In genomic region chr11:35412285-35412684, GRCh38 we compare ENCODE assay signal across 9 cellular contexts. TPM values are rescaled to one million over a fixed set of nuclear protein-coding genes. Genes with fewer than 3 reads are reported as not detected.
A peak's percentile ranks its signal among the peaks of the same experiment; 100 is the strongest.
DNase-seq lines count a peak whose midpoint lies in the region; ATAC-seq and TF ChIP-seq lines count a peak whose summit lies in the region.
"Had no signal": no experiment of that assay in that cellular context is flagged by ENCODE, and none has a peak within 500 bp of the region (broad histone marks: within the 10 kb centered on the region; RNA-seq: fewer than 3 reads in every experiment).

No MANE protein-coding gene starts in this region.

- POLR2A ChIA-PET in IMR-90 (lab: Charles Lee; ENCODE audit: unreplicated experiment): no interaction called here

- no peaks in the 10 kb centered on the region for H3K4me1 ChIP-seq in DND-41 (ENCODE audit: insufficient read depth, low read length)
- no peaks in the 10 kb centered on the region for H3K4me1 ChIP-seq in IMR-90 (ENCODE audit: control insufficient read depth, insufficient read depth, low read length)
- H3K4me1 ChIP-seq in lower lobe of right lung: no peaks in the 10 kb centered on the region

- WGBS in IMR-90 (ENCODE audit: extremely low coverage in 2 of 2, insufficient read length in 1 of 2), 2 experiments: 60% methylated on average over 1 of the region's 2 CpGs; no CpG with 5 or more reads in 1 of the 2 experiments

- no peak overlapping the region for H3K56ac ChIP-seq in IMR-90 (ENCODE audit: extremely low read depth, insufficient read depth, low read length)

- H3K36me3 Mint-ChIP-seq in activated CD8-positive, alpha-beta memory T cell treated with anti-CD3 and anti-CD28 coated beads, Interleukin-2, amount 10 ng/mL, durations not matched to agents 7 days and 5 days: no peaks in the 10 kb centered on the region

- no peak overlapping the region for H3K18ac ChIP-seq in IMR-90 (ENCODE audit: low read depth, low read length)

- no TSS peak for BruUV-seq in IMR-90 (replicated peaks; lab: Mats Ljungman, UMichigan)

- H2BK120ac ChIP-seq in IMR-90 (ENCODE audit: low read depth, low read length): no peak overlapping the region

- TF ChIP-seq POLR2A in IMR-90 (IDR thresholded peaks at IDR 0.05; ENCODE audit: low read depth, low read length): no peak

- in situ Hi-C loops in IMR-90 (cut with MboI; ENCODE audit: low sequenced_read_pairs): loop anchor here (5.0 kb wide), 1 partner anchor 825 kb away; no protein-coding TSS in a partner anchor

- H2AFZ ChIP-seq in DND-41 (ENCODE audit: low read depth, low read length): no peak overlapping the region
- H2AFZ ChIP-seq in IMR-90 (replicated peaks; ENCODE audit: low read length, poor library complexity): no peak overlapping the region

- peaks cover 62% of the 10 kb centered on the region for H3K27me3 Mint-ChIP-seq in activated CD8-positive, alpha-beta memory T cell treated with anti-CD3 and anti-CD28 coated beads, Interleukin-2, amount 10 ng/mL, durations not matched to agents 7 days and 5 days

- no peak overlapping the region for H2BK20ac ChIP-seq in IMR-90 (ENCODE audit: low read depth, low read length)

- no peak overlapping the region for H3K14ac ChIP-seq in IMR-90 (replicated peaks; ENCODE audit: low read depth, low read length)

- DNase-seq in DND-41: no peak
- peak; percentile 25 for DNase-seq in IMR-90
- no peak for DNase-seq in WERI-Rb-1
- DNase-seq in lower lobe of right lung: no peak
- no peak for DNase-seq in NK-92 (lab: John Stamatoyannopoulos, UW; ENCODE audit: unreplicated experiment)
- DNase-seq in activated CD8-positive, alpha-beta memory T cell treated with anti-CD3 and anti-CD28 coated beads, Interleukin-2, amount 10 ng/mL, durations not matched to agents 7 days and 5 days: no peak
- DNase-seq: activated B cell treated with CpG ODN at 0.5 μM for 24 hours had no signal

- H4K5ac ChIP-seq in IMR-90 (ENCODE audit: low read depth, low read length): no peak overlapping the region

- no peaks in the 10 kb centered on the region for H3K4me1 Mint-ChIP-seq in activated CD8-positive, alpha-beta memory T cell treated with anti-CD3 and anti-CD28 coated beads, Interleukin-2, amount 10 ng/mL, durations not matched to agents 7 days and 5 days
- H3K4me1 Mint-ChIP-seq: activated B cell treated with CpG ODN at 0.5 μM for 24 hours had no signal

- no peaks in the 10 kb centered on the region for H3K9me3 ChIP-seq in DND-41 (ENCODE audit: insufficient read depth, low read length, severe bottlenecking)
- no peaks in the 10 kb centered on the region for H3K9me3 ChIP-seq in IMR-90 (ENCODE audit: control insufficient read depth, insufficient read depth, low read length)
- no peaks in the 10 kb centered on the region for H3K9me3 ChIP-seq in WERI-Rb-1 (ENCODE audit: severe bottlenecking)
- H3K9me3 ChIP-seq in lower lobe of right lung: no peaks in the 10 kb centered on the region

- no peaks in the 10 kb centered on the region for H3K36me3 ChIP-seq in DND-41 (ENCODE audit: insufficient read depth, low read length)
- H3K36me3 ChIP-seq in IMR-90 (ENCODE audit: control insufficient read depth, insufficient read depth, low read length): no peaks in the 10 kb centered on the region
- peaks cover 15% of the 10 kb centered on the region for H3K36me3 ChIP-seq in WERI-Rb-1
- no peaks in the 10 kb centered on the region for H3K36me3 ChIP-seq in lower lobe of right lung

- H3K9me3 Mint-ChIP-seq in activated CD8-positive, alpha-beta memory T cell treated with anti-CD3 and anti-CD28 coated beads, Interleukin-2, amount 10 ng/mL, durations not matched to agents 7 days and 5 days (ENCODE audit: low read depth): no peaks in the 10 kb centered on the region
- H3K9me3 Mint-ChIP-seq: activated B cell treated with CpG ODN at 0.5 μM for 24 hours had no signal

- H3K27ac Mint-ChIP-seq in activated CD8-positive, alpha-beta memory T cell treated with anti-CD3 and anti-CD28 coated beads, Interleukin-2, amount 10 ng/mL, durations not matched to agents 7 days and 5 days: no peak overlapping the region
- H3K27ac Mint-ChIP-seq: activated B cell treated with CpG ODN at 0.5 μM for 24 hours had no signal

- H3K9ac ChIP-seq in DND-41 (ENCODE audit: low read depth, low read length) (no peak overlapping the region), IMR-90 (ENCODE audit: low read depth, low read length) (no peak overlapping the region)

- no peak overlapping the region for H3K4me3 ChIP-seq in DND-41 (ENCODE audit: low read depth in 1 of 2, low read length in 2 of 2)
- H3K4me3 ChIP-seq in IMR-90 (ENCODE audit: insufficient read depth, low read depth, low read length): no peak overlapping the region
- no peak overlapping the region for H3K4me3 ChIP-seq in WERI-Rb-1 (ENCODE audit: low read depth, low read length)
- H3K4me3 ChIP-seq in lower lobe of right lung: no peak overlapping the region

- H3K23ac ChIP-seq in IMR-90 (ENCODE audit: low read depth, low read length): no peak overlapping the region

- no peaks in the 10 kb centered on the region for H4K20me1 ChIP-seq in DND-41 (ENCODE audit: insufficient read depth, low read length)
- no peaks in the 10 kb centered on the region for H4K20me1 ChIP-seq in IMR-90 (ENCODE audit: insufficient read depth, low read length)

- H3K79me1 ChIP-seq in IMR-90 (ENCODE audit: low read depth in 1 of 2, low read length in 2 of 2): 0 out of 4 replicates have a peak, but pooled peaks cover 0 to 3% of the 10 kb centered on the region in 2 experiments

- H3K27ac ChIP-seq in DND-41 (ENCODE audit: low read length) (no peak overlapping the region), IMR-90 (ENCODE audit: insufficient read depth, low read length) (no peak overlapping the region), WERI-Rb-1 (no peak overlapping the region), lower lobe of right lung (no peak overlapping the region)

- H2BK15ac ChIP-seq in IMR-90 (ENCODE audit: low read depth, low read length): no peak overlapping the region

- H4K91ac ChIP-seq in IMR-90 (ENCODE audit: insufficient read depth, low read depth, low read length): no peak overlapping the region

- peak; percentile 59 for TF ChIP-seq RAD21 in IMR-90 (IDR thresholded peaks at IDR 0.05; ENCODE audit: low read length)

- H4K8ac ChIP-seq in IMR-90 (ENCODE audit: low read depth in 2 of 2, low read length in 2 of 2): no peak overlapping the region

- CTCF ChIA-PET in IMR-90 (lab: Yijun Ruan, JAX): interaction anchor here (1.3 kb wide), 1 partner anchor 8 kb away, joined by 6 read pairs; no protein-coding TSS in a partner anchor
- CTCF ChIA-PET in activated CD8-positive, alpha-beta memory T cell treated with anti-CD3 and anti-CD28 coated beads, Interleukin-2, amount 10 ng/mL, durations not matched to agents 7 days and 5 days (lab: Charles Lee): interaction anchor here (0.5 to 0.8 kb wide), 2 partner anchors 20 to 551 kb away, joined by 3 read pairs; no protein-coding TSS in a partner anchor

- H3K4me2 ChIP-seq in DND-41 (ENCODE audit: insufficient read depth, low read length) (no peak overlapping the region), IMR-90 (ENCODE audit: low read depth, low read length) (no peak overlapping the region)

- H2BK5ac ChIP-seq in IMR-90 (ENCODE audit: low read depth, low read length, poor library complexity, severe bottlenecking): no peak overlapping the region

- H2AK5ac ChIP-seq in IMR-90 (ENCODE audit: low read depth, low read length): no peak overlapping the region

- no peak for ATAC-seq in DND-41 (ENCODE audit: insufficient read depth, low read depth)
- peak; percentile 66 for ATAC-seq in IMR-90 (ENCODE audit: low read depth)
- no peak for ATAC-seq in lower lobe of right lung
- no peak for ATAC-seq in HG02870 (IDR thresholded peaks at IDR 0.05; ENCODE audit: unreplicated experiment)
- no peak for ATAC-seq in activated CD8-positive, alpha-beta memory T cell treated with anti-CD3 and anti-CD28 coated beads, Interleukin-2, amount 10 ng/mL, durations not matched to agents 7 days and 5 days
- no peak for ATAC-seq in GM18870 (IDR thresholded peaks at IDR 0.05; ENCODE audit: unreplicated experiment)

- H3K4me3 Mint-ChIP-seq in activated CD8-positive, alpha-beta memory T cell treated with anti-CD3 and anti-CD28 coated beads, Interleukin-2, amount 10 ng/mL, durations not matched to agents 7 days and 5 days: no peak overlapping the region
- H3K4me3 Mint-ChIP-seq: activated B cell treated with CpG ODN at 0.5 μM for 24 hours had no signal

- dilution Hi-C loops in IMR-90 (cut with HindIII; ENCODE audit: low sequenced_read_pairs, unreplicated experiment): no loop called here

- TF ChIP-seq CTCF in DND-41 (IDR thresholded peaks at IDR 0.05; ENCODE audit: borderline replicate concordance, extremely low read depth, low read length, poor library complexity, severe bottlenecking): peak; percentile 59
- peak; percentile 43 for TF ChIP-seq CTCF in IMR-90 (conservative IDR thresholded peaks at IDR 0.05; ENCODE audit: low read depth, low read length)
- peak; percentile 57 for TF ChIP-seq CTCF in WERI-Rb-1 (IDR thresholded peaks at IDR 0.05; ENCODE audit: low read depth, low read length)
- peak; percentile 27 for TF ChIP-seq CTCF in lower lobe of right lung (IDR thresholded peaks at IDR 0.05)

- H3K79me2 ChIP-seq in DND-41 (ENCODE audit: insufficient read depth, low read length): no peaks in the 10 kb centered on the region

- intact Hi-C loops in IMR-90 (cut with micrococcal nuclease) (no loop called here), lower lobe of right lung (cut with DNase I) (no loop called here)

- H2AK9ac ChIP-seq in IMR-90 (replicated peaks; ENCODE audit: low read depth, low read length, poor library complexity): no peak overlapping the region

- peaks cover 4% of the 10 kb centered on the region for H3K27me3 ChIP-seq in DND-41 (ENCODE audit: insufficient read depth, low read length, poor library complexity)
- H3K27me3 ChIP-seq in IMR-90 (ENCODE audit: control insufficient read depth, insufficient read depth, low read length): peaks cover 3% of the 10 kb centered on the region
- no peaks in the 10 kb centered on the region for H3K27me3 ChIP-seq in WERI-Rb-1 (ENCODE audit: insufficient read depth, low read depth, severe bottlenecking)
- H3K27me3 ChIP-seq in lower lobe of right lung (ENCODE audit: low read depth): peaks cover 15% of the 10 kb centered on the region

- no peak overlapping the region for H3K4ac ChIP-seq in IMR-90 (ENCODE audit: low read depth, low read length)

- H3K9me1 ChIP-seq in IMR-90 (ENCODE audit: insufficient read depth, low read length): no peaks in the 10 kb centered on the region

TF ChIP-seq in IMR-90, 13 proteins besides CTCF, POLR2A, EP300 and RAD21:
- TF ChIP-seq RCOR1 (IDR thresholded peaks at IDR 0.05; ENCODE audit: insufficient replicate concordance, low read length) (no peak), SMC3 (IDR thresholded peaks at IDR 0.05; ENCODE audit: low read depth, low read length) (peak; percentile 25; the same call in 1 of the 2 replicates)

RNA-seq across cellular contexts. Expression of gene SLC1A2, which starts 7.1 kb away (rescaled TPM):
- total RNA-seq in IMR-90 (2012; rRNA removed) (0.54 and 0.56 TPM in 2 replicates), lower lobe of right lung (3.4 TPM)
- 0.15 and 0.17 TPM in 2 replicates for polyA plus RNA-seq in IMR-90 (2012; rRNA removed)
- 0.01 and 0.05 TPM in 2 replicates for polyA plus RNA-seq in IMR-90 (2012; cell fraction: cytosol; rRNA removed)
- 0.41 and 2.7 TPM in 2 replicates for polyA plus RNA-seq in IMR-90 (2012; cell fraction: nucleus; rRNA removed; ENCODE audit: low replicate concordance)
- total RNA-seq in activated CD8-positive, alpha-beta memory T cell treated with anti-CD3 and anti-CD28 coated beads, Interleukin-2, amount 10 ng/mL, durations not matched to agents 7 days and 5 days: not detected
- total RNA-seq: activated B cell treated with CpG ODN at 0.5 μM for 24 hours had no signal
